In the genomic region with DNA sequence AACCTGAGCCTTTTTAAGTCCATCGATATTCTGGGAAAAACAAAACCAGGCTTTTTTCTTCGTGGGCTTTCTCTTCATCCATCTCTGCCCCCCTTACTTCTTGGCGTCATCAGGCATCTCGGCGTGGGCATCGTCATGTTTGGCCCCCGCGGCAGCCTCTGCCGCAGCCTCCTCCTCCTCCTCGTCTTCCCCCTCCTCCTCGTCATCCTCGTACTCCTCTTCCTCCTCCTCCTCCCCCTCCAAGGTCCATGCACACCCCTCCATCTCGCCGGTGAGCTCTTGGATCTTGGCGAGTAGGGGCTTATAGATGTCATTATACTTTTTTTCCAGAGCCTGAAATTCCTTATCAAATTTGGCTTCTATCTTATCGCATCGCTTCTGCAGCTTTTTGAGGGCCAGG, we compare ENCODE assay signal across 8 cellular contexts. TPM values are rescaled to one million over a fixed set of nuclear protein-coding genes. Genes with fewer than 3 reads are reported as not detected.
A peak's percentile ranks its signal among the peaks of the same experiment; 100 is the strongest.
DNase-seq lines count a peak whose midpoint lies in the region; ATAC-seq and TF ChIP-seq lines count a peak whose summit lies in the region.

No MANE protein-coding gene starts in this region.

- peak overlapping the region; percentile 88 for H3K27ac Mint-ChIP-seq in activated naive CD4-positive, alpha-beta T cell treated with anti-CD3 and anti-CD28 coated beads, Interleukin-2, amount 10 ng/mL, durations not matched to agents 7 days and 5 days

- H3K4me3 ChIP-seq in heart left ventricle (peak overlapping the region; percentile 42 to 86 (median 70)), prostate gland (peak overlapping the region; percentile 43 to 54)

- peaks cover 16% of the 10 kb centered on the region for H3K36me3 Mint-ChIP-seq in activated naive CD4-positive, alpha-beta T cell treated with anti-CD3 and anti-CD28 coated beads, Interleukin-2, amount 10 ng/mL, durations not matched to agents 7 days and 5 days

- H3K27ac ChIP-seq in heart left ventricle: peak overlapping the region in 11 of 12 donors; percentile 52 to 83 (median 75)
- H3K27ac ChIP-seq in prostate gland: peak overlapping the region; percentile 62 to 80

- H3K27me3 Mint-ChIP-seq in activated naive CD4-positive, alpha-beta T cell treated with anti-CD3 and anti-CD28 coated beads, Interleukin-2, amount 10 ng/mL, durations not matched to agents 7 days and 5 days: no peaks in the 10 kb centered on the region

- H3K9me3 ChIP-seq in heart left ventricle (no peaks in the 10 kb centered on the region), prostate gland (no peaks in the 10 kb centered on the region)

- DNase-seq in stimulated activated CD4-positive, alpha-beta T cell treated with anti-CD3 and anti-CD28 coated beads, Interleukin-15, amount 100 ng/mL, for 24 hours: peak; percentile 41
- DNase-seq in stimulated activated CD4-positive, alpha-beta T cell treated with anti-CD3 and anti-CD28 coated beads, Interleukin-1b, Interleukin-23, amount 100 ng/mL, for 48 hours: no peak
- DNase-seq in activated naive CD4-positive, alpha-beta T cell treated with anti-CD3 and anti-CD28 coated beads, Interleukin-2, amount 10 ng/mL, durations not matched to agents 7 days and 5 days: peak; percentile 36
- peak in 3 of 5 donors; percentile 17 to 29 (median 28) for DNase-seq in heart left ventricle
- DNase-seq in prostate gland (ENCODE audit: low spot score): no peak
- no peak for DNase-seq in ACHN

- H3K27me3 ChIP-seq in heart left ventricle (no peaks in the 10 kb centered on the region), prostate gland (replicated peaks; ENCODE audit: insufficient read depth) (no peaks in the 10 kb centered on the region)

- no peak for TF ChIP-seq POLR2A in heart left ventricle (IDR thresholded peaks at IDR 0.05)
- no peak for TF ChIP-seq POLR2A in prostate gland (IDR thresholded peaks at IDR 0.05)

- intact Hi-C loops in heart left ventricle (cut with DNase I) (no loop called here), prostate gland (cut with DNase I) (no loop called here)

- H3K36me3 ChIP-seq in heart left ventricle: peaks cover 0 to 45% (median 17%) of the 10 kb centered on the region in 9 donors
- H3K36me3 ChIP-seq in prostate gland: no peaks in the 10 kb centered on the region

- CTCF ChIA-PET in activated naive CD4-positive, alpha-beta T cell treated with anti-CD3 and anti-CD28 coated beads, Interleukin-2, amount 10 ng/mL, durations not matched to agents 7 days and 5 days (lab: Charles Lee): no interaction called here

- TF ChIP-seq CTCF in heart left ventricle (IDR thresholded peaks at IDR 0.05) (no peak), prostate gland (IDR thresholded peaks at IDR 0.05) (no peak)

- H3K4me1 Mint-ChIP-seq in activated naive CD4-positive, alpha-beta T cell treated with anti-CD3 and anti-CD28 coated beads, Interleukin-2, amount 10 ng/mL, durations not matched to agents 7 days and 5 days: peaks cover 14% of the 10 kb centered on the region

- peak overlapping the region; percentile 81 for H3K4me3 Mint-ChIP-seq in activated naive CD4-positive, alpha-beta T cell treated with anti-CD3 and anti-CD28 coated beads, Interleukin-2, amount 10 ng/mL, durations not matched to agents 7 days and 5 days

- H3K4me1 ChIP-seq in heart left ventricle: peaks cover 0 to 15% (median 6%) of the 10 kb centered on the region in 12 donors
- H3K4me1 ChIP-seq in prostate gland (replicated peaks): no peaks in the 10 kb centered on the region

- in situ Hi-C loops in ACHN (cut with HindIII; ENCODE audit: low pct_ligation_motif_present, low pct_unique_long_range_greater_than_20kb, low sequenced_read_pairs): no loop called here

- ATAC-seq in heart left ventricle (peak in 3 of 4 donors; percentile 41 to 57 (median 52)), GM21526 (IDR thresholded peaks at IDR 0.05; ENCODE audit: low FRiP score, unreplicated experiment) (no peak), GM18520 (IDR thresholded peaks at IDR 0.05; ENCODE audit: unreplicated experiment) (no peak)

- no peaks in the 10 kb centered on the region for H3K9me3 Mint-ChIP-seq in activated naive CD4-positive, alpha-beta T cell treated with anti-CD3 and anti-CD28 coated beads, Interleukin-2, amount 10 ng/mL, durations not matched to agents 7 days and 5 days

- WGBS in heart left ventricle, 4 donors: 45 to 53% (median 51%) methylated on average over 17 of the region's 17 CpGs
- 41% methylated on average over 17 of the region's 17 CpGs for WGBS in prostate gland

RNA-seq across cellular contexts. Expression of a gene that starts 0.5 kb away (rescaled TPM):
- total RNA-seq in heart left ventricle (1 to 10 TPM; 2.7 to 7.9 (median 4.5) TPM), prostate gland (10 to 100 TPM in 1 of 2 donors, 1 to 10 TPM in 1; 7.7 to 10.5 TPM)
- 1 to 10 TPM; 3.9 to 5.3 TPM for polyA plus RNA-seq in heart left ventricle

Comparison
In these comparisons a context has a peak if more than half of its experiments do, and no peak if none do; other contexts are left out.
1. DNase-seq: peak in stimulated activated CD4-positive, alpha-beta T cell treated with anti-CD3 and anti-CD28 coated beads, Interleukin-15, amount 100 ng/mL, for 24 hours (single experiment), activated naive CD4-positive, alpha-beta T cell treated with anti-CD3 and anti-CD28 coated beads, Interleukin-2, amount 10 ng/mL, durations not matched to agents 7 days and 5 days (single experiment) and heart left ventricle (3 of 5); none in stimulated activated CD4-positive, alpha-beta T cell treated with anti-CD3 and anti-CD28 coated beads, Interleukin-1b, Interleukin-23, amount 100 ng/mL, for 48 hours (single experiment), prostate gland (single experiment) and ACHN (single experiment).
2. ATAC-seq: peak in heart left ventricle (3 of 4); none in GM21526 (single experiment) and GM18520 (single experiment).